In the genomic region with DNA sequence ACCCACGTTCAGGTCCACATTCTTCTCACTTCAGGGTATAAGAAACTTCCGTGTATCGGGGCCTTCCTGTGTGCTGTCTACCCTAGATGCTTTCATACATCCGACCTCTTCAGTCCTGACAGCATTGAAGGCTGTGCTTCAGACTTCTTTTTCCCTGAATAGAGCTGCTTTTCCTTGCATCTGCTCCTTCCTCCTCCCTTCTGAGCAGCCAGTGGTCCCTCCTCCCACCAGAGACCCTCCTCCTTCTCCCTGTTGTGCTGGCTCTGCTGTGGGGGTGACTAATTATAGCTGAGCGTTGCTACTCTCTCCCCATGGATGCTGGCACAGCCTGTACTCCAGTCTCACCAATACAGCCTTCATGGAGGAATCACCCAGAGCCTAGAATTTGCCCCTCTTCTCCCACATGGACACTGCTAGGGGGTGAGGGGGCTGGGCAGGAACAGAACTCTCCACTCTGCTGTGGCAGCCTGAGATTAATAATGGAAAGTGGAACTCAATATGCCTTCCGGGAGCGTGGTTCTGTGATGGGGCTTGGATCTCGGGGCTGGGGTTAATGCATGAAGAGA, we compare ENCODE assay signal across 12 cellular contexts. TPM values are rescaled to one million over a fixed set of nuclear protein-coding genes. Genes with fewer than 3 reads are reported as not detected.
DNase-seq lines count a peak whose midpoint lies in the region; ATAC-seq and TF ChIP-seq lines count a peak whose summit lies in the region.
"Had no signal": no experiment of that assay in that cellular context is flagged by ENCODE, and none has a peak within 500 bp of the region (broad histone marks: within the 10 kb centered on the region; RNA-seq: fewer than 3 reads in every experiment).

No MANE protein-coding gene starts in this region.

- no peaks in the 10 kb centered on the region for H3K36me3 ChIP-seq in SJCRH30
- no peaks in the 10 kb centered on the region for H3K36me3 ChIP-seq in skeletal muscle tissue (ENCODE audit: control insufficient read depth in 3 of 3, insufficient read depth in 3 of 3, low read length in 3 of 3)
- H3K36me3 ChIP-seq in gastrocnemius medialis = no peaks in the 10 kb centered on the region
- H3K36me3 ChIP-seq: breast epithelium had no signal

- H3K4me1 ChIP-seq in SJCRH30 (peaks cover 18% of the 10 kb centered on the region), skeletal muscle tissue (ENCODE audit: control insufficient read depth in 3 of 3, insufficient read depth in 3 of 3, low read length in 3 of 3) (peaks cover 37 to 41% (median 38%) of the 10 kb centered on the region in 3 donors), gastrocnemius medialis (peaks cover 31% of the 10 kb centered on the region in 2 donors)

- CTCF ChIA-PET in activated CD8-positive, alpha-beta memory T cell treated with anti-CD3 and anti-CD28 coated beads, Interleukin-2, amount 10 ng/mL, durations not matched to agents 7 days and 5 days (lab: Charles Lee) = interaction anchor here (0.9 to 5.8 kb wide), 9 partner anchors 11 to 355 kb away, joined by 3 to 30 read pairs (median 3); a partner anchor contains a TSS

- no peak for ATAC-seq in activated CD8-positive, alpha-beta memory T cell treated with anti-CD3 and anti-CD28 coated beads, Interleukin-2, amount 10 ng/mL, durations not matched to agents 7 days and 5 days
- no peak for ATAC-seq in gastrocnemius medialis
- ATAC-seq in GM19023 (IDR thresholded peaks at IDR 0.05; ENCODE audit: unreplicated experiment) = no peak

- H3K27me3 ChIP-seq in SJCRH30 = no peaks in the 10 kb centered on the region
- H3K27me3 ChIP-seq in skeletal muscle tissue (ENCODE audit: control insufficient read depth in 3 of 3, insufficient read depth in 3 of 3, low read length in 3 of 3) = peaks cover 0 to 4% (median 0%) of the 10 kb centered on the region in 3 donors
- H3K27me3 ChIP-seq in gastrocnemius medialis = no peaks in the 10 kb centered on the region
- H3K27me3 ChIP-seq: breast epithelium had no signal

- H3K27ac ChIP-seq in SJCRH30 = no peak overlapping the region
- H3K27ac ChIP-seq in skeletal muscle tissue (ENCODE audit: low read depth, low read length) = no peak overlapping the region
- peak overlapping the region in 2 of 4 donors; percentile 94 to 99 for H3K27ac ChIP-seq in gastrocnemius medialis
- H3K27ac ChIP-seq: breast epithelium had no signal

- TF ChIP-seq CTCF in fibroblast of the aortic adventitia (IDR thresholded peaks at IDR 0.05; ENCODE audit: insufficient read depth, low read length) (no peak), gastrocnemius medialis (IDR thresholded peaks at IDR 0.05 in 4 of 5, conservative IDR thresholded peaks at IDR 0.05 in 1 of 5) (no peak)

- intact Hi-C loops in gastrocnemius medialis (cut with DNase I; ENCODE audit: low total_unique reads) = loop anchor here (5.0 kb wide), 3 partner anchors 88 to 822 kb away; a partner anchor contains a TSS

- in situ Hi-C loops in gastrocnemius medialis (cut with MboI; ENCODE audit: low sequenced_read_pairs in 4 of 4) = no loop called here

- no peak for TF ChIP-seq POLR2A in gastrocnemius medialis (IDR thresholded peaks at IDR 0.05)

- peak overlapping the region; percentile 87 for H3K4me3 Mint-ChIP-seq in activated CD8-positive, alpha-beta memory T cell treated with anti-CD3 and anti-CD28 coated beads, Interleukin-2, amount 10 ng/mL, durations not matched to agents 7 days and 5 days

- H3K4me1 Mint-ChIP-seq in activated CD8-positive, alpha-beta memory T cell treated with anti-CD3 and anti-CD28 coated beads, Interleukin-2, amount 10 ng/mL, durations not matched to agents 7 days and 5 days = peaks cover 28% of the 10 kb centered on the region

- H3K9me3 ChIP-seq in SJCRH30 (replicated peaks) = no peaks in the 10 kb centered on the region
- H3K9me3 ChIP-seq in skeletal muscle tissue (ENCODE audit: control insufficient read depth in 3 of 3, low read length in 3 of 3) = no peaks in the 10 kb centered on the region
- H3K9me3 ChIP-seq in gastrocnemius medialis = no peaks in the 10 kb centered on the region
- H3K9me3 ChIP-seq: breast epithelium had no signal

- H3K9me3 Mint-ChIP-seq in activated CD8-positive, alpha-beta memory T cell treated with anti-CD3 and anti-CD28 coated beads, Interleukin-2, amount 10 ng/mL, durations not matched to agents 7 days and 5 days (ENCODE audit: low read depth) = no peaks in the 10 kb centered on the region

- H3K36me3 Mint-ChIP-seq in activated CD8-positive, alpha-beta memory T cell treated with anti-CD3 and anti-CD28 coated beads, Interleukin-2, amount 10 ng/mL, durations not matched to agents 7 days and 5 days = no peaks in the 10 kb centered on the region

- no peak for DNase-seq in activated CD8-positive, alpha-beta memory T cell treated with anti-CD3 and anti-CD28 coated beads, Interleukin-2, amount 10 ng/mL, durations not matched to agents 7 days and 5 days
- DNase-seq in activated CD8-positive, alpha-beta memory T cell treated with anti-CD3 and anti-CD28 coated beads, Interleukin-2, amount 50 U/mL, for 4 hours = no peak
- no peak for DNase-seq in SJCRH30
- no peak for DNase-seq in fibroblast of the aortic adventitia (ENCODE audit: low read depth)
- no peak for DNase-seq in gastrocnemius medialis
- no peak for DNase-seq in D341Med (ENCODE audit: low spot score)
- DNase-seq: AML-193, HCEC 1CT, NCI-H510A treated with DMSO at 0.1 percent for 48 hours had no signal

- H3K9ac ChIP-seq in skeletal muscle tissue (ENCODE audit: low read depth in 1 of 3, low read length in 3 of 3) = peak overlapping the region in 2 of 3 donors; percentile 60 to 99

- peak overlapping the region; percentile 72 for H3K4me3 ChIP-seq in SJCRH30
- peak overlapping the region; percentile 65 for H3K4me3 ChIP-seq in fibroblast of the aortic adventitia (ENCODE audit: low read depth, low read length)
- peak overlapping the region in 1 of 3 donors; percentile 3 for H3K4me3 ChIP-seq in skeletal muscle tissue (ENCODE audit: low read length in 3 of 3)
- H3K4me3 ChIP-seq in gastrocnemius medialis = no peak overlapping the region

- H3K27me3 Mint-ChIP-seq in activated CD8-positive, alpha-beta memory T cell treated with anti-CD3 and anti-CD28 coated beads, Interleukin-2, amount 10 ng/mL, durations not matched to agents 7 days and 5 days = peaks cover 12% of the 10 kb centered on the region

- peak overlapping the region; percentile 3 for H3K27ac Mint-ChIP-seq in activated CD8-positive, alpha-beta memory T cell treated with anti-CD3 and anti-CD28 coated beads, Interleukin-2, amount 10 ng/mL, durations not matched to agents 7 days and 5 days

RNA-seq across cellular contexts. Expression of a gene that starts 1.1 kb away (rescaled TPM):
- total RNA-seq in activated CD8-positive, alpha-beta memory T cell treated with anti-CD3 and anti-CD28 coated beads, Interleukin-2, amount 10 ng/mL, durations not matched to agents 7 days and 5 days = 1 to 10 TPM; 5.4 to 6.2 TPM
- 1.4 and 1.7 TPM in 2 replicates for total RNA-seq in SJCRH30 (2014; rRNA removed; shearing (Covaris generic))
- total RNA-seq in fibroblast of the aortic adventitia (ENCODE audit: low replicate concordance) (0.65 and 1.4 TPM in 2 replicates), skeletal muscle tissue (not detected), gastrocnemius medialis (1 to 10 TPM in 3 of 4 donors, under 1 TPM in 1; 0.61 to 2.0 (median 1.2) TPM)

RNA-seq across cellular contexts. Expression of a gene that starts 2.6 kb away (rescaled TPM):
- total RNA-seq in activated CD8-positive, alpha-beta memory T cell treated with anti-CD3 and anti-CD28 coated beads, Interleukin-2, amount 10 ng/mL, durations not matched to agents 7 days and 5 days = 100 to 1,000 TPM; 101 to 111 TPM
- 20.7 and 23.2 TPM in 2 replicates for total RNA-seq in SJCRH30 (2014; rRNA removed; shearing (Covaris generic))
- total RNA-seq in fibroblast of the aortic adventitia (ENCODE audit: low replicate concordance) = 14.1 and 19.7 TPM in 2 replicates
- total RNA-seq in skeletal muscle tissue = 5.2 TPM
- total RNA-seq in gastrocnemius medialis = 10 to 100 TPM; 26.3 to 65.3 (median 52.4) TPM

RNA-seq across cellular contexts. Expression of a gene that starts 22.9 kb away (rescaled TPM):
- total RNA-seq in activated CD8-positive, alpha-beta memory T cell treated with anti-CD3 and anti-CD28 coated beads, Interleukin-2, amount 10 ng/mL, durations not matched to agents 7 days and 5 days = 10 to 100 TPM; 32.3 to 39.7 TPM
- total RNA-seq in SJCRH30 (2014; rRNA removed; shearing (Covaris generic)) = 32.1 and 33.0 TPM in 2 replicates
- total RNA-seq in fibroblast of the aortic adventitia (ENCODE audit: low replicate concordance) = 21.8 and 24.3 TPM in 2 replicates
- 24.5 TPM for total RNA-seq in skeletal muscle tissue
- total RNA-seq in gastrocnemius medialis = 10 to 100 TPM; 14.7 to 35.8 (median 29.2) TPM

RNA-seq across cellular contexts. Expression of a gene that starts 29.5 kb away (rescaled TPM):
- 10 to 100 TPM in 1 of 2 experiments, 1 to 10 TPM in 1; 7.7 to 12.8 TPM for total RNA-seq in activated CD8-positive, alpha-beta memory T cell treated with anti-CD3 and anti-CD28 coated beads, Interleukin-2, amount 10 ng/mL, durations not matched to agents 7 days and 5 days
- total RNA-seq in SJCRH30 (2014; rRNA removed; shearing (Covaris generic)) = 0.33 TPM in 1 of 2 replicates, not detected in the other
- total RNA-seq in fibroblast of the aortic adventitia (ENCODE audit: low replicate concordance) (13.3 and 24.3 TPM in 2 replicates), skeletal muscle tissue (7.3 TPM), gastrocnemius medialis (10 to 100 TPM in 1 of 4 donors, 1 to 10 TPM in 3; 1.1 to 16.5 (median 2.6) TPM)

RNA-seq across cellular contexts. Expression of a gene that starts 50.9 kb away (rescaled TPM):
- total RNA-seq in activated CD8-positive, alpha-beta memory T cell treated with anti-CD3 and anti-CD28 coated beads, Interleukin-2, amount 10 ng/mL, durations not matched to agents 7 days and 5 days = 1 to 10 TPM; 6.2 to 9.8 TPM
- total RNA-seq in SJCRH30 (2014; rRNA removed; shearing (Covaris generic)) = 0.84 and 1.8 TPM in 2 replicates
- 0.09 and 0.33 TPM in 2 replicates for total RNA-seq in fibroblast of the aortic adventitia (ENCODE audit: low replicate concordance)
- total RNA-seq in skeletal muscle tissue = not detected
- under 1 TPM; 0.09 to 0.55 (median 0.29) TPM for total RNA-seq in gastrocnemius medialis

Comparison
In these comparisons a context has a peak if more than half of its experiments do, and no peak if none do; other contexts are left out.
1. H3K4me3 ChIP-seq: peak in SJCRH30 (single experiment) and fibroblast of the aortic adventitia (single experiment); none in gastrocnemius medialis (0 of 4).